In genomic region chr5:61471352-61471751, GRCh38 we compare ENCODE assay signal across 9 cellular contexts.
"Had no signal": no experiment of that assay in that cellular context is flagged by ENCODE, and none has a peak within 500 bp of the region (broad histone marks: within the 10 kb centered on the region; RNA-seq: fewer than 3 reads in every experiment).

No MANE protein-coding gene starts in this region.

- H3K9me3 ChIP-seq: HAP-1 had no signal

- H3K4me3 ChIP-seq: GM23248, HAP-1, K562 had no signal

- DNase-seq: GM23248, GOT3, H7, HFFc6 had no signal

- H3K27ac Mint-ChIP-seq: HFFc6 had no signal

- H3K27ac ChIP-seq: GM23248, HL-60 had no signal

- H3K9me3 Mint-ChIP-seq: HFFc6 had no signal

- ATAC-seq: HCT116, HepG2, K562 had no signal

- H3K36me3 ChIP-seq: HAP-1 had no signal

- H3K4me3 Mint-ChIP-seq: HFFc6 had no signal
